15 cellular contexts compared by ENCODE assay signal in the genomic region with DNA sequence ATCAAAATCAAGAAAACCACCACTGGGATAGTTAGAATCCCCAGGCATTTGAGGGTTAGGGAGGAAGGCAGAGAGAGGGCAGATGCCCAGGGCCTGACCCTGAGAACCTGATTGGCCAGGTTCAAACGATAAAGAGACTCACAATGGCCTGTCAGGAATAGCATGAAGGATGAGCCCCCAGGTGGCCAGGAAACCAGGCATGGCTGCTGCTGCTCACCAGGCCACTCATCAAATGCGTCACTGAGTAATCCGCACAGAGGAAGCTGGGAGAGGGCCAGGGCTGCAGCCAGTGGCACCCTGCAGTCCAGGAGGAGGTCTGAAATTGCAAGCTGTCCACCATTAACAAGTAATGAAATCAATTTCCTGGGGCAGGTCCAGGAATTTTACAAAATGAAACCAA.
DNase-seq lines count a peak whose midpoint lies in the region; ATAC-seq and TF ChIP-seq lines count a peak whose summit lies in the region.
"Had no signal": no experiment of that assay in that cellular context is flagged by ENCODE, and none has a peak within 500 bp of the region (broad histone marks: within the 10 kb centered on the region; RNA-seq: fewer than 3 reads in every experiment).

No MANE protein-coding gene starts in this region.

- H2AFZ ChIP-seq in fibroblast of lung (ENCODE audit: low read length): no peak overlapping the region

- H3K4me2 ChIP-seq in fibroblast of lung (ENCODE audit: extremely low read depth, insufficient read depth, low read length): no peak overlapping the region

- H3K4me3 ChIP-seq in fibroblast of lung (replicated peaks in 1 of 4; ENCODE audit: control extremely low read depth in 1 of 4, insufficient read depth in 1 of 4, low read depth in 3 of 4, low read length in 4 of 4): no peak overlapping the region

- no peaks in the 10 kb centered on the region for H4K20me1 ChIP-seq in fibroblast of lung (ENCODE audit: control insufficient read depth, extremely low read depth, insufficient read depth, low read length)

- H3K27me3 Mint-ChIP-seq in HFFc6 (ENCODE audit: insufficient read depth): no peaks in the 10 kb centered on the region
- H3K27me3 Mint-ChIP-seq in activated naive CD8-positive, alpha-beta T cell treated with anti-CD3 and anti-CD28 coated beads, Interleukin-2, amount 50 U/mL, for 24 hours: no peaks in the 10 kb centered on the region
- H3K27me3 Mint-ChIP-seq: activated T-cell treated with anti-CD3 and anti-CD28 coated beads, Interleukin-2, amount 50 U/mL, for 24 hours had no signal

- no peak overlapping the region for H3K9ac ChIP-seq in fibroblast of lung (ENCODE audit: insufficient read depth, low read length)

- peak; percentile 90 for DNase-seq in A172 (ENCODE audit: low spot score)
- DNase-seq in HFFc6: peak; percentile 46
- peak; percentile 65 for DNase-seq in SHP77 treated with DMSO at 0.1 percent for 48 hours (lab: John Stamatoyannopoulos, UW)
- peak; percentile 5 to 72 for DNase-seq in fibroblast of lung (ENCODE audit: low read depth in 2 of 2)
- DNase-seq in activated naive CD8-positive, alpha-beta T cell treated with anti-CD3 and anti-CD28 coated beads, Interleukin-2, amount 50 U/mL, for 24 hours: no peak
- no peak for DNase-seq in epidermal melanocyte (ENCODE audit: insufficient read length, low spot score)
- DNase-seq: activated T-cell treated with anti-CD3 and anti-CD28 coated beads, Interleukin-2, amount 50 U/mL, for 24 hours; central memory CD4-positive, alpha-beta T cell; HCEC 1CT; NCI-H1105; posterior cingulate gyrus; stimulated activated CD4-positive, alpha-beta T cell treated with anti-CD3 and anti-CD28 coated beads, Interleukin-2, amount 100 ng/mL, for 48 hours had no signal

- H3K4me1 ChIP-seq in fibroblast of lung (ENCODE audit: control insufficient read depth, extremely low read depth, insufficient read depth, low read length): no peaks in the 10 kb centered on the region

- no peak overlapping the region for H3K27ac ChIP-seq in fibroblast of lung (ENCODE audit: insufficient read depth, low read length)

- peaks cover 17% of the 10 kb centered on the region for H3K36me3 Mint-ChIP-seq in HFFc6 (ENCODE audit: low read depth)
- H3K36me3 Mint-ChIP-seq in activated naive CD8-positive, alpha-beta T cell treated with anti-CD3 and anti-CD28 coated beads, Interleukin-2, amount 50 U/mL, for 24 hours (ENCODE audit: low read depth): no peaks in the 10 kb centered on the region

- H3K79me2 ChIP-seq in fibroblast of lung (ENCODE audit: control insufficient read depth, insufficient read depth, low read length): no peaks in the 10 kb centered on the region

- no peak overlapping the region; the same call in 1 of the 2 replicates for H3K27ac Mint-ChIP-seq in HFFc6
- H3K27ac Mint-ChIP-seq in activated naive CD8-positive, alpha-beta T cell treated with anti-CD3 and anti-CD28 coated beads, Interleukin-2, amount 50 U/mL, for 24 hours: no peak overlapping the region
- H3K27ac Mint-ChIP-seq: activated T-cell treated with anti-CD3 and anti-CD28 coated beads, Interleukin-2, amount 50 U/mL, for 24 hours had no signal

- no peaks in the 10 kb centered on the region for H3K9me3 Mint-ChIP-seq in HFFc6
- H3K9me3 Mint-ChIP-seq in activated naive CD8-positive, alpha-beta T cell treated with anti-CD3 and anti-CD28 coated beads, Interleukin-2, amount 50 U/mL, for 24 hours: no peaks in the 10 kb centered on the region
- H3K9me3 Mint-ChIP-seq: activated T-cell treated with anti-CD3 and anti-CD28 coated beads, Interleukin-2, amount 50 U/mL, for 24 hours had no signal

- no peak overlapping the region for H3K4me3 Mint-ChIP-seq in HFFc6
- H3K4me3 Mint-ChIP-seq in activated naive CD8-positive, alpha-beta T cell treated with anti-CD3 and anti-CD28 coated beads, Interleukin-2, amount 50 U/mL, for 24 hours: no peak overlapping the region
- H3K4me3 Mint-ChIP-seq: activated T-cell treated with anti-CD3 and anti-CD28 coated beads, Interleukin-2, amount 50 U/mL, for 24 hours had no signal

- H3K27me3 ChIP-seq in fibroblast of lung (ENCODE audit: control insufficient read depth, insufficient read depth, low read length): no peaks in the 10 kb centered on the region

- H3K36me3 ChIP-seq in fibroblast of lung (ENCODE audit: control insufficient read depth, insufficient read depth, low read length): no peaks in the 10 kb centered on the region

- TF ChIP-seq CTCF in HFFc6 (IDR thresholded peaks at IDR 0.05) (no peak; the same call in 1 of the 2 replicates), fibroblast of lung (conservative IDR thresholded peaks at IDR 0.05 in 1 of 2, IDR thresholded peaks at IDR 0.05 in 1 of 2; ENCODE audit: low read depth in 1 of 2, low read length in 2 of 2) (no peak)

- ATAC-seq in HG03571 (IDR thresholded peaks at IDR 0.05; ENCODE audit: unreplicated experiment) (no peak), HG02885 (IDR thresholded peaks at IDR 0.05; ENCODE audit: poor library complexity, unreplicated experiment) (no peak)
- ATAC-seq in activated naive CD8-positive, alpha-beta T cell treated with anti-CD3 and anti-CD28 coated beads, Interleukin-2, amount 50 U/mL, for 24 hours: no peak
- ATAC-seq: Panc1 had no signal

- peaks cover 32% of the 10 kb centered on the region for H3K4me1 Mint-ChIP-seq in HFFc6 (ENCODE audit: low read depth)
- no peaks in the 10 kb centered on the region for H3K4me1 Mint-ChIP-seq in activated naive CD8-positive, alpha-beta T cell treated with anti-CD3 and anti-CD28 coated beads, Interleukin-2, amount 50 U/mL, for 24 hours

- H3K9me3 ChIP-seq in fibroblast of lung (ENCODE audit: control insufficient read depth, insufficient read depth, low read depth, low read length): no peaks in the 10 kb centered on the region

Comparison
In these comparisons a context has a peak if more than half of its experiments do, and no peak if none do; other contexts are left out.
1. DNase-seq: peak in A172 (single experiment), HFFc6 (single experiment), SHP77 treated with DMSO at 0.1 percent for 48 hours (single experiment) and fibroblast of lung (2 of 2); none in activated naive CD8-positive, alpha-beta T cell treated with anti-CD3 and anti-CD28 coated beads, Interleukin-2, amount 50 U/mL, for 24 hours (single experiment) and epidermal melanocyte (single experiment).